ENCODE assay signal across 8 cellular contexts in the genomic region with DNA sequence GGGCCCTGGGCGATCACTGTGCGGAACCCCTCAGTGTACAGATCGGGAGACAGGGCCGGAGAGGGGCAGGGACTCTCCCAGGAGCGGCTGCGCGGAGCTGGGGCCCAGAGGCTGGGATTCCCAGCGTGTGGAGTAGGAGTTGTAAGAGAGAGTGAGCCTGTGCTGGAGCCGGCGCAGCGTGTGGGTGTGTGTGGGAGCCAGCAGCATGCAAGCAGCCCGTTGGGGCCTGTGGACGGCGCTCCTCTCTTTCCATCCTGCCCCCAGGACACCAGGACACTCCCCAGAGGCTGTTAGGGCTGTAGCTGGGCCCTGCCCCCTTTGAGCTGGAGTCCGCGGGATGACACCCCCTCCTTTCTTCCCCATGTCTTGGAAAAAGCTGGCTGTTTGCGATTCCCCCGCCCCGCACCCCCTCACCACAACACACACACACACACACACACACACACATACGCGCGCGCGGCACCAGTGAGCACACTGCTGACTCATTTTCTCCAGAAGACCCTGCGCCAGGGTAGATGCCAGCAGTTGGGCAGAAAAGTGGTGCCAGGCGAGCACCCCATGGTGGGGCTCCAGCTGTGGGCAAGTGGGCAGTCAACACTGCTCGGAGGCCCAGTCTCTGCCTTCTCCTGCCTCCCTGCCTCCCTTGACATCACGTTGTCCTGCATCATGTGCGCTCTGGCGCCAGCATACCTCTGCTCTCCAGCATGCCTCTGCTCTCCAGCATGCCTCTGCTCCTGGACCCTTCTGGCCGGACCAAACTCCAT. TPM values are rescaled to one million over a fixed set of nuclear protein-coding genes. Genes with fewer than 3 reads are reported as not detected.
A peak's percentile ranks its signal among the peaks of the same experiment; 100 is the strongest.
DNase-seq lines count a peak whose midpoint lies in the region; ATAC-seq, FAIRE-seq and TF ChIP-seq lines count a peak whose summit lies in the region.

No MANE protein-coding gene starts in this region.

- TF ChIP-seq CTCF in HL-60 (IDR thresholded peaks at IDR 0.05; ENCODE audit: insufficient read depth, low read length) (no peak), fibroblast of pulmonary artery (IDR thresholded peaks at IDR 0.05; ENCODE audit: low read length, missing control alignments) (no peak)

- H3K4me3 Mint-ChIP-seq in activated T-cell treated with anti-CD3 and anti-CD28 coated beads, Interleukin-2, amount 50 U/mL, for 72 hours, result peak overlapping the region; percentile 81 to 94
- H3K4me3 Mint-ChIP-seq in natural killer cell treated with Interleukin-12 subunit alpha and Interleukin-12 subunit beta and Interleukin-15 and Interleukin-18, amount 100 ng/mL, for 72 hours, result peak overlapping the region; percentile 87

- no peaks in the 10 kb centered on the region for H3K9me3 Mint-ChIP-seq in activated T-cell treated with anti-CD3 and anti-CD28 coated beads, Interleukin-2, amount 50 U/mL, for 72 hours
- H3K9me3 Mint-ChIP-seq in natural killer cell treated with Interleukin-12 subunit alpha and Interleukin-12 subunit beta and Interleukin-15 and Interleukin-18, amount 100 ng/mL, for 72 hours, result no peaks in the 10 kb centered on the region

- H3K27ac ChIP-seq in HL-60 (replicated peaks), result no peak overlapping the region

- peak; percentile 20 to 21 for ATAC-seq in activated T-cell treated with anti-CD3 and anti-CD28 coated beads, Interleukin-2, amount 50 U/mL, for 72 hours (replicated peaks in 1 of 2)
- ATAC-seq in natural killer cell treated with Interleukin-12 subunit alpha and Interleukin-12 subunit beta and Interleukin-15 and Interleukin-18, amount 100 ng/mL, for 72 hours, result peak; percentile 4 to 15

- H3K4me3 ChIP-seq in HL-60 (replicated peaks; ENCODE audit: insufficient read depth, low read length) (peak overlapping the region; percentile 51), fibroblast of pulmonary artery (replicated peaks; ENCODE audit: low read depth, low read length) (peak overlapping the region; percentile 64)

- H3K27me3 ChIP-seq in HL-60 (ENCODE audit: insufficient read depth, poor library complexity, severe bottlenecking), result peaks cover 47% of the 10 kb centered on the region

- H3K27ac Mint-ChIP-seq in activated T-cell treated with anti-CD3 and anti-CD28 coated beads, Interleukin-2, amount 50 U/mL, for 72 hours, result peak overlapping the region; percentile 7
- H3K27ac Mint-ChIP-seq in natural killer cell treated with Interleukin-12 subunit alpha and Interleukin-12 subunit beta and Interleukin-15 and Interleukin-18, amount 100 ng/mL, for 72 hours, result peak overlapping the region in 1 of 2 donors; percentile 2

- peak; percentile 55 for DNase-seq in 8988T
- peak in 1 of 2 experiments; percentile 21 for DNase-seq in HL-60 (ENCODE audit: low read depth in 1 of 2, low spot score in 1 of 2)
- DNase-seq in activated T-cell treated with anti-CD3 and anti-CD28 coated beads, Interleukin-2, amount 50 U/mL, for 72 hours, result peak in 1 of 2 donors; percentile 15
- DNase-seq in fibroblast of pulmonary artery (ENCODE audit: low read depth), result peak; percentile 81
- DNase-seq in natural killer cell treated with Interleukin-12 subunit alpha and Interleukin-12 subunit beta and Interleukin-15 and Interleukin-18, amount 100 ng/mL, for 72 hours (ENCODE audit: low spot score), result no peak
- DNase-seq in urothelium cell line (ENCODE audit: low spot score), result peak; percentile 50
- no peak for DNase-seq in NOMO-1 (lab: John Stamatoyannopoulos, UW; ENCODE audit: unreplicated experiment in 2 of 2)
- DNase-seq in COLO829 (ENCODE audit: low spot score), result no peak

- H3K27me3 Mint-ChIP-seq in activated T-cell treated with anti-CD3 and anti-CD28 coated beads, Interleukin-2, amount 50 U/mL, for 72 hours (ENCODE audit: low read depth), result peaks cover 44% of the 10 kb centered on the region
- peaks cover 34 to 52% of the 10 kb centered on the region in 2 donors for H3K27me3 Mint-ChIP-seq in natural killer cell treated with Interleukin-12 subunit alpha and Interleukin-12 subunit beta and Interleukin-15 and Interleukin-18, amount 100 ng/mL, for 72 hours

- no peak for FAIRE-seq in urothelium cell line (lab: Jason Lieb, UNC)

- no peaks in the 10 kb centered on the region for H3K36me3 Mint-ChIP-seq in activated T-cell treated with anti-CD3 and anti-CD28 coated beads, Interleukin-2, amount 50 U/mL, for 72 hours (ENCODE audit: insufficient read depth in 2 of 2)
- no peaks in the 10 kb centered on the region for H3K36me3 Mint-ChIP-seq in natural killer cell treated with Interleukin-12 subunit alpha and Interleukin-12 subunit beta and Interleukin-15 and Interleukin-18, amount 100 ng/mL, for 72 hours

- peaks cover 17% of the 10 kb centered on the region for H3K4me1 Mint-ChIP-seq in activated T-cell treated with anti-CD3 and anti-CD28 coated beads, Interleukin-2, amount 50 U/mL, for 72 hours (ENCODE audit: low read depth)
- H3K4me1 Mint-ChIP-seq in natural killer cell treated with Interleukin-12 subunit alpha and Interleukin-12 subunit beta and Interleukin-15 and Interleukin-18, amount 100 ng/mL, for 72 hours (ENCODE audit: low read depth in 2 of 2), result peaks cover 10 to 17% of the 10 kb centered on the region in 2 donors

RNA-seq across cellular contexts. Expression of a gene that starts 1.5 kb away (rescaled TPM):
- 1 to 10 TPM; 1.3 to 2.4 TPM for total RNA-seq in activated T-cell treated with anti-CD3 and anti-CD28 coated beads, Interleukin-2, amount 50 U/mL, for 72 hours
- 1 to 10 TPM; 1.5 to 1.6 TPM for total RNA-seq in natural killer cell treated with Interleukin-12 subunit alpha and Interleukin-12 subunit beta and Interleukin-15 and Interleukin-18, amount 100 ng/mL, for 72 hours

RNA-seq across cellular contexts. Expression of a gene that starts 57.7 kb away (rescaled TPM):
- not detected for total RNA-seq in activated T-cell treated with anti-CD3 and anti-CD28 coated beads, Interleukin-2, amount 50 U/mL, for 72 hours
- not detected for total RNA-seq in natural killer cell treated with Interleukin-12 subunit alpha and Interleukin-12 subunit beta and Interleukin-15 and Interleukin-18, amount 100 ng/mL, for 72 hours

Comparison
In these comparisons a context has a peak if more than half of its experiments do, and no peak if none do; other contexts are left out.
1. DNase-seq: peak in 8988T (single experiment), fibroblast of pulmonary artery (single experiment) and urothelium cell line (single experiment); none in natural killer cell treated with Interleukin-12 subunit alpha and Interleukin-12 subunit beta and Interleukin-15 and Interleukin-18, amount 100 ng/mL, for 72 hours (single experiment), NOMO-1 (0 of 2) and COLO829 (single experiment).